In genomic region chr19:16283103-16283469, GRCh38 we compare ENCODE assay signal across 9 cellular contexts. TPM values are rescaled to one million over a fixed set of nuclear protein-coding genes. Genes with fewer than 3 reads are reported as not detected.
DNase-seq lines count a peak whose midpoint lies in the region; ATAC-seq, FAIRE-seq and TF ChIP-seq lines count a peak whose summit lies in the region.
"Had no signal": no experiment of that assay in that cellular context is flagged by ENCODE, and none has a peak within 500 bp of the region (broad histone marks: within the 10 kb centered on the region; RNA-seq: fewer than 3 reads in every experiment).

No MANE protein-coding gene starts in this region.

- H3K9me3 ChIP-seq in BLaER1 (no peaks in the 10 kb centered on the region), SJCRH30 (replicated peaks) (no peaks in the 10 kb centered on the region), pancreas (no peaks in the 10 kb centered on the region), MM.1S (replicated peaks; ENCODE audit: insufficient read depth, low read length) (no peaks in the 10 kb centered on the region)

- no peaks in the 10 kb centered on the region for H3K79me2 ChIP-seq in MM.1S (ENCODE audit: low read length)

- H3F3A ChIP-seq in MM.1S (ENCODE audit: insufficient read depth, low read length): no peaks in the 10 kb centered on the region

- H3K9me2 ChIP-seq in MM.1S (replicated peaks; ENCODE audit: insufficient read depth, low read length): no peaks in the 10 kb centered on the region

- TF ChIP-seq CTCF in pancreas (IDR thresholded peaks at IDR 0.05) (no peak), MM.1S (IDR thresholded peaks at IDR 0.05; ENCODE audit: low read length) (no peak)

- H3K27ac ChIP-seq in BLaER1 (peak overlapping the region; percentile 86), SJCRH30 (peak overlapping the region; percentile 82), pancreas (peak overlapping the region; percentile 6 to 80 (median 40)), MM.1S (ENCODE audit: low read length) (no peak overlapping the region)

- H3K4me2 ChIP-seq in BLaER1 (peak overlapping the region; percentile 73), MM.1S (ENCODE audit: low read depth, low read length) (no peak overlapping the region)

- H3K36me3 ChIP-seq in BLaER1 (no peaks in the 10 kb centered on the region), SJCRH30 (no peaks in the 10 kb centered on the region), pancreas (no peaks in the 10 kb centered on the region), MM.1S (replicated peaks; ENCODE audit: insufficient read depth, low read length) (no peaks in the 10 kb centered on the region)

- ATAC-seq in pancreas (peak in 1 of 4 donors; percentile 22), HG03139 (IDR thresholded peaks at IDR 0.05; ENCODE audit: unreplicated experiment) (no peak), HG02763 (IDR thresholded peaks at IDR 0.05; ENCODE audit: unreplicated experiment) (no peak)

- H3K9ac ChIP-seq in BLaER1 (peak overlapping the region; percentile 77), MM.1S (ENCODE audit: low read length) (no peak overlapping the region)

- 51 to 57% methylated on average over 3 of the region's 3 CpGs for WGBS in pancreas, 2 donors

- no peak for DNase-seq in SJCRH30
- DNase-seq in fibroblast of gingiva (ENCODE audit: low read depth): peak; percentile 28
- no peak for DNase-seq in pancreas
- no peak for DNase-seq in SHP77 (lab: John Stamatoyannopoulos, UW)
- no peak for DNase-seq in MM.1S
- DNase-seq: NCI-H1436 treated with DMSO at 0.1 percent for 48 hours had no signal

- H3K27me3 ChIP-seq in BLaER1 (peaks cover 10% of the 10 kb centered on the region; the same call in 1 of the 2 replicates), SJCRH30 (peaks cover 3% of the 10 kb centered on the region; the same call in 1 of the 2 replicates), pancreas (no peaks in the 10 kb centered on the region), MM.1S (replicated peaks; ENCODE audit: insufficient read depth, low read length) (peaks cover 31% of the 10 kb centered on the region)

- H2AFZ ChIP-seq in MM.1S (ENCODE audit: low read length): no peak overlapping the region

- intact Hi-C loops in pancreas (cut with DNase I): no loop called here

- H3K4me1 ChIP-seq in BLaER1 (peaks cover 54% of the 10 kb centered on the region), SJCRH30 (peaks cover 34% of the 10 kb centered on the region; the same call in 1 of the 2 replicates), pancreas (peaks cover 0 to 8% (median 0%) of the 10 kb centered on the region in 3 donors), MM.1S (ENCODE audit: low read length) (no peaks in the 10 kb centered on the region)

- FAIRE-seq in pancreas (lab: Jason Lieb, UNC): no peak

- no peaks in the 10 kb centered on the region for H4K20me1 ChIP-seq in BLaER1
- H4K20me1 ChIP-seq in MM.1S (ENCODE audit: insufficient read depth, low read length): no peaks in the 10 kb centered on the region

- H3K4me3 ChIP-seq in BLaER1: peak overlapping the region; percentile 41; the same call in 1 of the 2 replicates
- peak overlapping the region; percentile 52 for H3K4me3 ChIP-seq in SJCRH30
- peak overlapping the region in 1 of 4 donors; percentile 14 for H3K4me3 ChIP-seq in pancreas
- no peak overlapping the region for H3K4me3 ChIP-seq in MM.1S (ENCODE audit: low read length)

RNA-seq across cellular contexts. Expression of gene KLF2, which starts 41.5 kb away (rescaled TPM):
- total RNA-seq in SJCRH30 (2014; rRNA removed; shearing (Covaris generic)): 2.3 and 4.1 TPM in 2 replicates
- 10 to 100 TPM in 2 of 6 donors, 1 to 10 TPM in 4; 3.1 to 12.0 (median 5.8) TPM for total RNA-seq in pancreas
- 1 to 10 TPM; 3.4 to 3.7 TPM for polyA plus RNA-seq in pancreas
